ENCODE assay signal across 8 cellular contexts in the genomic region with DNA sequence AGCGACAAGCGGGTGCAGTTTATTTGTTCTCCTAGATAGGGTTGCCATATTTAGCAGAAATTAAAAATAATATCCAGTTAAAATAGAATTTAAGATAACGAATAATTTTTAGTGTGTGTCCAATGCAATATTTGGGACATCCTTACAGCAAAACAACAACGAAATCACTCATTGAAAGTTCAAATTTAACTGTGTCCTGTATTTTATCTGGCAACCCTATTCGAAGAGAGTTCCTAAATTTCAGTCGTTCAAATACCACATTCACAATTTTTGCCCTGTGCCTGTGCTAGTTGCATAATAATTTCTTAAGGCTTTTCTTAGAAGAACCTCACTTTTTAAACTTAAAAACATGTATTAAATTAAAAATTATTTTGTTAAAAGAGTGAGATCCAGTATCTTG. TPM values are rescaled to one million over a fixed set of nuclear protein-coding genes. Genes with fewer than 3 reads are reported as not detected.
A peak's percentile ranks its signal among the peaks of the same experiment; 100 is the strongest.
DNase-seq lines count a peak whose midpoint lies in the region; TF ChIP-seq lines count a peak whose summit lies in the region.

No MANE protein-coding gene starts in this region.

- H3K36me3 ChIP-seq in kidney epithelial cell (ENCODE audit: control insufficient read depth, insufficient read depth, low read length): no peaks in the 10 kb centered on the region

- H3K27ac Mint-ChIP-seq in T-helper 1 cell treated with Interleukin-12 subunit alpha and Interleukin-12 subunit beta and Interleukin-4 antibody, amounts not matched to agents 30 μg/mL and 1 μg/mL, for 36 hours: peak overlapping the region; percentile 97

- H3K4me1 Mint-ChIP-seq in T-helper 1 cell treated with Interleukin-12 subunit alpha and Interleukin-12 subunit beta and Interleukin-4 antibody, amounts not matched to agents 30 μg/mL and 1 μg/mL, for 36 hours (ENCODE audit: low read depth): peaks cover 49% of the 10 kb centered on the region

- peak overlapping the region; percentile 68 for H3K4me3 ChIP-seq in kidney epithelial cell (ENCODE audit: low read depth, low read length)

- no peaks in the 10 kb centered on the region for H3K9me3 Mint-ChIP-seq in T-helper 1 cell treated with Interleukin-12 subunit alpha and Interleukin-12 subunit beta and Interleukin-4 antibody, amounts not matched to agents 30 μg/mL and 1 μg/mL, for 36 hours

- no peaks in the 10 kb centered on the region for H3K27me3 Mint-ChIP-seq in T-helper 1 cell treated with Interleukin-12 subunit alpha and Interleukin-12 subunit beta and Interleukin-4 antibody, amounts not matched to agents 30 μg/mL and 1 μg/mL, for 36 hours (ENCODE audit: low read depth)

- H3K4me3 Mint-ChIP-seq in T-helper 1 cell treated with Interleukin-12 subunit alpha and Interleukin-12 subunit beta and Interleukin-4 antibody, amounts not matched to agents 30 μg/mL and 1 μg/mL, for 36 hours: peak overlapping the region; percentile 83

- H3K27ac ChIP-seq in adipose tissue (ENCODE audit: low read depth, low read length) (peak overlapping the region; percentile 15), substantia nigra (ENCODE audit: low read depth, low read length, poor library complexity, severe bottlenecking) (peak overlapping the region; percentile 86)

- no peak for DNase-seq in T-helper 1 cell
- no peak for DNase-seq in kidney epithelial cell (ENCODE audit: low read depth)
- DNase-seq in substantia nigra (lab: John Stamatoyannopoulos, UW): no peak
- no peak for DNase-seq in kidney tubule cell (ENCODE audit: low spot score)
- DNase-seq in SK-N-DZ (ENCODE audit: low spot score): no peak
- DNase-seq in ecto neural progenitor cell (ENCODE audit: low spot score): no peak

- WGBS in adipose tissue, 3 donors: 14 to 18% (median 14%) methylated on average over 6 of the region's 6 CpGs

- peaks cover 16% of the 10 kb centered on the region for H3K36me3 Mint-ChIP-seq in T-helper 1 cell treated with Interleukin-12 subunit alpha and Interleukin-12 subunit beta and Interleukin-4 antibody, amounts not matched to agents 30 μg/mL and 1 μg/mL, for 36 hours (ENCODE audit: low read depth)

- no peaks in the 10 kb centered on the region for H3K27me3 ChIP-seq in kidney epithelial cell (ENCODE audit: control insufficient read depth, insufficient read depth, low read length)

- no peak for TF ChIP-seq CTCF in kidney epithelial cell (IDR thresholded peaks at IDR 0.05; ENCODE audit: insufficient read depth, low read length, poor library complexity, severe bottlenecking)

RNA-seq across cellular contexts. Expression of gene DGUOK, which starts 0.7 kb away (rescaled TPM):
- 100 to 1,000 TPM in 1 of 3 donors, 10 to 100 TPM in 2; 34.9 to 104 (median 63.2) TPM for polyA plus RNA-seq in adipose tissue
- 66.8 and 71.3 TPM in 2 replicates for total RNA-seq in kidney epithelial cell
- polyA plus RNA-seq in SK-N-DZ (2014; cell fraction: cytosol; rRNA removed): 145 and 154 TPM in 2 replicates
- polyA plus RNA-seq in SK-N-DZ (2014; cell fraction: nucleus; rRNA removed): 97.8 and 110 TPM in 2 replicates

RNA-seq across cellular contexts. Expression of gene ACTG2, which starts 34.5 kb away (rescaled TPM):
- polyA plus RNA-seq in adipose tissue: 10 to 100 TPM in 2 of 3 donors, 1 to 10 TPM in 1; 6.6 to 20.4 (median 17.1) TPM
- 0.27 and 2.1 TPM in 2 replicates for total RNA-seq in kidney epithelial cell
- not detected in 2 replicates for polyA plus RNA-seq in SK-N-DZ (2014; cell fraction: cytosol; rRNA removed)
- polyA plus RNA-seq in SK-N-DZ (2014; cell fraction: nucleus; rRNA removed): not detected in 2 replicates

RNA-seq across cellular contexts. Expression of gene TET3, which starts 57.4 kb away (rescaled TPM):
- polyA plus RNA-seq in adipose tissue: 1 to 10 TPM; 1.5 to 2.3 (median 2.0) TPM
- 11.0 and 13.7 TPM in 2 replicates for total RNA-seq in kidney epithelial cell
- 7.4 and 8.5 TPM in 2 replicates for polyA plus RNA-seq in SK-N-DZ (2014; cell fraction: cytosol; rRNA removed)
- 6.7 and 12.0 TPM in 2 replicates for polyA plus RNA-seq in SK-N-DZ (2014; cell fraction: nucleus; rRNA removed)
